ENCODE assay signal across 21 cellular contexts in the genomic region with DNA sequence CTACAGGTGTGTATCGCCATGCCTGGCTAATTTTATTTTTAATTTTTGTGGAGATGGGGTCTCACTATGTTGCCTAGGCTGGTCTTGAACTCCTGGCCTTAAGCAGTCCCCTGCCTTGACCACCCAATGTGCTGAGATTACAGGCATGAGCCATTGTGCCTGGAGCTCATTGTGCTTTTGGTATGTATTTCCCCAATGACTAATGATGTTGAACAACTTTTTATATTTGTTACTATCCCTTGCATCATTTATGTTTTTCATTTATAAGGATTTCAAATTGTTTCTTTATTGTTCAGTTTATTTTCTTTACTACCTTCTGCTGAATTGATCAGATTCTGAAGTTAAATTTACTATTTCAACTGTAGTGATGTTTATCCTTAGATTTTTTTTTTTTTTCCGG.
"Had no signal": no experiment of that assay in that cellular context is flagged by ENCODE, and none has a peak within 500 bp of the region (broad histone marks: within the 10 kb centered on the region; RNA-seq: fewer than 3 reads in every experiment).

No MANE protein-coding gene starts in this region.

- H3K27ac Mint-ChIP-seq: activated CD8-positive, alpha-beta T cell treated with anti-CD3 and anti-CD28 coated beads, Interleukin-2, amount 10 ng/mL, durations not matched to agents 7 days and 5 days; activated naive CD8-positive, alpha-beta T cell treated with anti-CD3 and anti-CD28 coated beads, Interleukin-2, amount 10 ng/mL, durations not matched to agents 7 days and 5 days; activated T-helper 17 cell treated with anti-CD3 and anti-CD28 coated beads, Interleukin-2, amount 50 U/mL, for 72 hours; stimulated activated effector memory CD8-positive, alpha-beta T cell treated with anti-CD3 and anti-CD28 coated beads, Interleukin-12 subunit alpha, Interleukin-12 subunit beta, amount 100 ng/mL, for 72 hours; stimulated activated naive CD8-positive, alpha-beta T cell treated with anti-CD3 and anti-CD28 coated beads, Interleukin-15, amount 100 ng/mL, for 72 hours had no signal

- DNase-seq: activated CD4-positive, alpha-beta T cell treated with anti-CD3 and anti-CD28 coated beads for 1 hour; activated CD4-positive, alpha-beta T cell treated with anti-CD3 and anti-CD28 coated beads, Interleukin-2, amount 50 U/mL, for 1 hour; activated CD8-positive, alpha-beta T cell treated with anti-CD3 and anti-CD28 coated beads, Interleukin-2, amount 10 ng/mL, durations not matched to agents 7 days and 5 days; activated naive CD8-positive, alpha-beta T cell treated with anti-CD3 and anti-CD28 coated beads, Interleukin-2, amount 10 ng/mL, durations not matched to agents 7 days and 5 days; amygdala; cortex of kidney; erythroblast; heart right ventricle; left colon; mesenchymal stem cell; ovary; right cardiac atrium; stimulated activated CD4-positive, alpha-beta T cell treated with anti-CD3 and anti-CD28 coated beads, Interleukin-2, amount 100 ng/mL, for 24 hours; stimulated activated naive CD8-positive, alpha-beta T cell treated with anti-CD3 and anti-CD28 coated beads, Interleukin-15, amount 100 ng/mL, for 72 hours; tibial artery; WERI-Rb-1 had no signal

- FAIRE-seq: keratinocyte had no signal

- ATAC-seq: activated CD8-positive, alpha-beta T cell treated with anti-CD3 and anti-CD28 coated beads, Interleukin-2, amount 10 ng/mL, durations not matched to agents 7 days and 5 days; activated T-helper 17 cell treated with anti-CD3 and anti-CD28 coated beads, Interleukin-2, amount 50 U/mL, for 72 hours; heart right ventricle; left colon; right cardiac atrium; stimulated activated effector memory CD8-positive, alpha-beta T cell treated with anti-CD3 and anti-CD28 coated beads, Interleukin-12 subunit alpha, Interleukin-12 subunit beta, amount 100 ng/mL, for 72 hours; stimulated activated naive CD8-positive, alpha-beta T cell treated with anti-CD3 and anti-CD28 coated beads, Interleukin-15, amount 100 ng/mL, for 72 hours had no signal

- H3K4me3 ChIP-seq: heart right ventricle, ovary, tibial artery had no signal

- H3K27me3 ChIP-seq: heart right ventricle, neutrophil, ovary, tibial artery had no signal

- H3K4me3 Mint-ChIP-seq: activated CD8-positive, alpha-beta T cell treated with anti-CD3 and anti-CD28 coated beads, Interleukin-2, amount 10 ng/mL, durations not matched to agents 7 days and 5 days; activated naive CD8-positive, alpha-beta T cell treated with anti-CD3 and anti-CD28 coated beads, Interleukin-2, amount 10 ng/mL, durations not matched to agents 7 days and 5 days; activated T-helper 17 cell treated with anti-CD3 and anti-CD28 coated beads, Interleukin-2, amount 50 U/mL, for 72 hours; nephron; stimulated activated effector memory CD8-positive, alpha-beta T cell treated with anti-CD3 and anti-CD28 coated beads, Interleukin-12 subunit alpha, Interleukin-12 subunit beta, amount 100 ng/mL, for 72 hours; stimulated activated naive CD8-positive, alpha-beta T cell treated with anti-CD3 and anti-CD28 coated beads, Interleukin-15, amount 100 ng/mL, for 72 hours had no signal

- H3K9me3 Mint-ChIP-seq: activated naive CD8-positive, alpha-beta T cell treated with anti-CD3 and anti-CD28 coated beads, Interleukin-2, amount 10 ng/mL, durations not matched to agents 7 days and 5 days; activated T-helper 17 cell treated with anti-CD3 and anti-CD28 coated beads, Interleukin-2, amount 50 U/mL, for 72 hours; nephron; stimulated activated effector memory CD8-positive, alpha-beta T cell treated with anti-CD3 and anti-CD28 coated beads, Interleukin-12 subunit alpha, Interleukin-12 subunit beta, amount 100 ng/mL, for 72 hours; stimulated activated naive CD8-positive, alpha-beta T cell treated with anti-CD3 and anti-CD28 coated beads, Interleukin-15, amount 100 ng/mL, for 72 hours had no signal

- H3K36me3 Mint-ChIP-seq: activated naive CD8-positive, alpha-beta T cell treated with anti-CD3 and anti-CD28 coated beads, Interleukin-2, amount 10 ng/mL, durations not matched to agents 7 days and 5 days; stimulated activated effector memory CD8-positive, alpha-beta T cell treated with anti-CD3 and anti-CD28 coated beads, Interleukin-12 subunit alpha, Interleukin-12 subunit beta, amount 100 ng/mL, for 72 hours had no signal

- H3K4me1 Mint-ChIP-seq: activated naive CD8-positive, alpha-beta T cell treated with anti-CD3 and anti-CD28 coated beads, Interleukin-2, amount 10 ng/mL, durations not matched to agents 7 days and 5 days; activated T-helper 17 cell treated with anti-CD3 and anti-CD28 coated beads, Interleukin-2, amount 50 U/mL, for 72 hours; stimulated activated effector memory CD8-positive, alpha-beta T cell treated with anti-CD3 and anti-CD28 coated beads, Interleukin-12 subunit alpha, Interleukin-12 subunit beta, amount 100 ng/mL, for 72 hours; stimulated activated naive CD8-positive, alpha-beta T cell treated with anti-CD3 and anti-CD28 coated beads, Interleukin-15, amount 100 ng/mL, for 72 hours had no signal

- H3K36me3 ChIP-seq: heart right ventricle, neutrophil, ovary, tibial artery, WERI-Rb-1 had no signal

- H3K27ac ChIP-seq: heart right ventricle, neutrophil, ovary, tibial artery, WERI-Rb-1 had no signal

- H3K9me3 ChIP-seq: heart right ventricle, neutrophil, ovary, tibial artery had no signal
